ENCODE assay signal across 9 cellular contexts in the genomic region with DNA sequence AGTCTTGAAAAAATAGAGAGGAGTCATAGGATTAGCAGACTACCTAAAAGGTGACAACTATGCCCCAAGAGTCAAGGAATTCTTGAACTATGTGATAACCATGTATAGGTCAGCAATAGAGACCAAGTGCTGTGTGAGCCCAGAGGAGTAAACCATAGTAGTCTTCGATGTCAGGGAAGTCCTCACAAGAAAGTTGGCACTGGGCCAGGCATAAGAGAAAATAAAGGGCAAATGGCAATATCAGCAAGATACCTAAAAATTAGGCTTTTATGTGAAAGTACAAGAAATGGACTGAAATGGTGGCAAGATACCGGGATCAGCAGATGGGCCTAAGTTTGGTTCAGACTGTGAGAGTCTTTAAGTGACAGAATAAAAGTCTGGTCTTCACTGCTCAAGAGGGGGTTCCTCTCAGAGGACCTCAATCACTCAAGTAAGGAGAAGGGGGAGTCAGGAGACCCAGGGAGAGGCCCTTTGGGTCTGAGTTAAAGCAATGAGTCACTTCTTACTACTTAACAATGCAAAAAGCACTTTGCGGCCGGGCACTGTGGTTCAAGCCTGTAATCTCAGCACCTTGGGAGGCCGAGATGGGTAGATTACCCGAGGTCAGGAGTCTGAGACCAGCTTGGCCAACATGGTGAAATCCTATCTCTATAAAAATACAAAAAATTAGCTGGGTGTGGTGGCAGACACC.
DNase-seq lines count a peak whose midpoint lies in the region; ATAC-seq and TF ChIP-seq lines count a peak whose summit lies in the region.
"Had no signal": no experiment of that assay in that cellular context is flagged by ENCODE, and none has a peak within 500 bp of the region (broad histone marks: within the 10 kb centered on the region; RNA-seq: fewer than 3 reads in every experiment).

No MANE protein-coding gene starts in this region.

- no TSS peak for BruUV-seq in PC-3 (replicated peaks; lab: Mats Ljungman, UMichigan)

- H3K27ac Mint-ChIP-seq in activated T-helper 17 cell treated with anti-CD3 and anti-CD28 coated beads, Interleukin-2, amount 50 U/mL, for 72 hours = no peak overlapping the region
- H3K27ac Mint-ChIP-seq: activated naive CD8-positive, alpha-beta T cell had no signal

- H3K9ac ChIP-seq in PC-3 (ENCODE audit: low read length) = peak overlapping the region; percentile 69
- no peak overlapping the region for H3K9ac ChIP-seq in trophoblast cell (ENCODE audit: low read length)

- peak overlapping the region; percentile 81; the same call in 1 of the 2 replicates for H3K4me2 ChIP-seq in PC-3 (ENCODE audit: low read length)
- H3K4me2 ChIP-seq in trophoblast cell (ENCODE audit: low read length) = no peak overlapping the region

- no peaks in the 10 kb centered on the region for H3K36me3 Mint-ChIP-seq in activated T-helper 17 cell treated with anti-CD3 and anti-CD28 coated beads, Interleukin-2, amount 50 U/mL, for 72 hours (ENCODE audit: low read depth)

- no peak overlapping the region for H3K18ac ChIP-seq in trophoblast cell (ENCODE audit: low read length)

- H3K9me2 ChIP-seq in PC-3 (replicated peaks; ENCODE audit: low read length) = no peaks in the 10 kb centered on the region

- no peak overlapping the region for H3K4ac ChIP-seq in trophoblast cell (ENCODE audit: low read depth, low read length)

- H3K9me3 ChIP-seq in PC-3 (ENCODE audit: low read length) (no peaks in the 10 kb centered on the region), trophoblast cell (ENCODE audit: insufficient read depth, low read depth, low read length) (no peaks in the 10 kb centered on the region)

- no peaks in the 10 kb centered on the region for H3K4me1 Mint-ChIP-seq in activated T-helper 17 cell treated with anti-CD3 and anti-CD28 coated beads, Interleukin-2, amount 50 U/mL, for 72 hours

- H3K4me3 ChIP-seq in PC-3 (ENCODE audit: low read length) (no peak overlapping the region), trophoblast cell (ENCODE audit: low read depth, low read length) (no peak overlapping the region)

- intact Hi-C loops in PC-3 (cut with micrococcal nuclease) (no loop called here), left ventricle myocardium superior (cut with micrococcal nuclease) (no loop called here)

- no CpG with 5 or more reads among the region's 6 CpGs for WGBS in trophoblast cell (ENCODE audit: extremely low coverage, insufficient coverage, insufficient read length)

- H4K20me1 ChIP-seq in PC-3 (ENCODE audit: low read length) = no peaks in the 10 kb centered on the region

- H3K79me1 ChIP-seq in trophoblast cell (ENCODE audit: low read length) = no peaks in the 10 kb centered on the region

- no peak overlapping the region for H2BK12ac ChIP-seq in trophoblast cell (ENCODE audit: low read length)

- no peak overlapping the region for H4K12ac ChIP-seq in trophoblast cell (ENCODE audit: low read depth, low read length)

- H2BK120ac ChIP-seq in trophoblast cell (ENCODE audit: insufficient read depth, low read length, poor library complexity) = no peak overlapping the region

- H3K27ac ChIP-seq in PC-3 (ENCODE audit: low read length) (peak overlapping the region; percentile 97), trophoblast cell (ENCODE audit: low read depth, low read length) (no peak overlapping the region)

- POLR2A ChIA-PET in PC-3 (lab: Charles Lee; ENCODE audit: unreplicated experiment) = interaction anchor here (0.6 kb wide), 1 partner anchor 81 kb away, joined by 7 read pairs; no protein-coding TSS in a partner anchor

- CTCF ChIA-PET in PC-3 (lab: Charles Lee) = no interaction called here

- H3K9me3 Mint-ChIP-seq in activated T-helper 17 cell treated with anti-CD3 and anti-CD28 coated beads, Interleukin-2, amount 50 U/mL, for 72 hours = no peaks in the 10 kb centered on the region

- H3K27me3 Mint-ChIP-seq in activated T-helper 17 cell treated with anti-CD3 and anti-CD28 coated beads, Interleukin-2, amount 50 U/mL, for 72 hours = no peaks in the 10 kb centered on the region

- no peak overlapping the region for H2AFZ ChIP-seq in PC-3 (ENCODE audit: low read length)
- no peak overlapping the region for H2AFZ ChIP-seq in trophoblast cell (ENCODE audit: insufficient read depth, low read length, poor library complexity)

- no peaks in the 10 kb centered on the region for H3K27me3 ChIP-seq in PC-3 (ENCODE audit: low read length)
- no peaks in the 10 kb centered on the region for H3K27me3 ChIP-seq in trophoblast cell (ENCODE audit: insufficient read depth, low read length)

- peak; percentile 59 for ATAC-seq in GM19035 (IDR thresholded peaks at IDR 0.05; ENCODE audit: unreplicated experiment)
- ATAC-seq in HG02885 (IDR thresholded peaks at IDR 0.05; ENCODE audit: poor library complexity, unreplicated experiment) = peak; percentile 57
- ATAC-seq in PC-3 = no peak
- no peak for ATAC-seq in activated T-helper 17 cell treated with anti-CD3 and anti-CD28 coated beads, Interleukin-2, amount 50 U/mL, for 72 hours (replicated peaks)
- no peak for ATAC-seq in left ventricle myocardium superior

- no peak overlapping the region for H2BK5ac ChIP-seq in trophoblast cell (ENCODE audit: low read depth, low read length, poor library complexity)

- H3K4me1 ChIP-seq in PC-3 (ENCODE audit: insufficient read depth, low read length) (peaks cover 52% of the 10 kb centered on the region), trophoblast cell (ENCODE audit: control insufficient read depth in 1 of 2, insufficient read depth in 2 of 2, low read length in 2 of 2) (no peaks in the 10 kb centered on the region)

- H3K36me3 ChIP-seq in PC-3 (ENCODE audit: low read depth, low read length) = no peaks in the 10 kb centered on the region
- no peaks in the 10 kb centered on the region for H3K36me3 ChIP-seq in trophoblast cell (ENCODE audit: control insufficient read depth in 1 of 2, insufficient read depth in 2 of 2, low read length in 2 of 2)

- no peak overlapping the region for H3K23ac ChIP-seq in trophoblast cell (ENCODE audit: low read length)

- DNase-seq in PC-3 (no peak), trophoblast cell (peak; percentile 23 to 27), HUDEP-2 (lab: John Stamatoyannopoulos, UW; ENCODE audit: unreplicated experiment in 76 of 76) (no peak), left ventricle myocardium superior (no peak)
- DNase-seq in activated T-cell treated with anti-CD3 and anti-CD28 coated beads, Interleukin-2, amount 50 U/mL, for 1 hour = no peak

- H4K8ac ChIP-seq in trophoblast cell (ENCODE audit: low read depth, low read length) = no peak overlapping the region

- no peak overlapping the region for H4K91ac ChIP-seq in trophoblast cell (ENCODE audit: low read depth, low read length)

- H2AK5ac ChIP-seq in trophoblast cell (ENCODE audit: low read length) = no peak overlapping the region

- TF ChIP-seq CTCF in PC-3 (conservative IDR thresholded peaks at IDR 0.05; ENCODE audit: low read depth, low read length) = no peak

- peaks cover 13% of the 10 kb centered on the region for H3F3A ChIP-seq in PC-3 (ENCODE audit: low read length, unreplicated experiment)

- no peak overlapping the region for H3K14ac ChIP-seq in trophoblast cell (ENCODE audit: low read length)

- H3K4me3 Mint-ChIP-seq in activated T-helper 17 cell treated with anti-CD3 and anti-CD28 coated beads, Interleukin-2, amount 50 U/mL, for 72 hours = no peak overlapping the region
- H3K4me3 Mint-ChIP-seq: activated naive CD8-positive, alpha-beta T cell had no signal

- H3K79me2 ChIP-seq in PC-3 (ENCODE audit: low read length) (no peaks in the 10 kb centered on the region), trophoblast cell (ENCODE audit: control insufficient read depth, insufficient read depth, low read length, poor library complexity) (no peaks in the 10 kb centered on the region)

Comparison
In these comparisons a context has a peak if more than half of its experiments do, and no peak if none do; other contexts are left out.
1. ATAC-seq: peak in GM19035 (single experiment) and HG02885 (single experiment); none in PC-3 (single experiment), activated T-helper 17 cell treated with anti-CD3 and anti-CD28 coated beads, Interleukin-2, amount 50 U/mL, for 72 hours (single experiment) and left ventricle myocardium superior (single experiment).
2. DNase-seq: peak in trophoblast cell (2 of 2); none in PC-3 (single experiment), HUDEP-2 (0 of 76), activated T-cell treated with anti-CD3 and anti-CD28 coated beads, Interleukin-2, amount 50 U/mL, for 1 hour (single experiment) and left ventricle myocardium superior (single experiment).